Comparison of ENCODE assay signal across 8 cellular contexts in the genomic region with DNA sequence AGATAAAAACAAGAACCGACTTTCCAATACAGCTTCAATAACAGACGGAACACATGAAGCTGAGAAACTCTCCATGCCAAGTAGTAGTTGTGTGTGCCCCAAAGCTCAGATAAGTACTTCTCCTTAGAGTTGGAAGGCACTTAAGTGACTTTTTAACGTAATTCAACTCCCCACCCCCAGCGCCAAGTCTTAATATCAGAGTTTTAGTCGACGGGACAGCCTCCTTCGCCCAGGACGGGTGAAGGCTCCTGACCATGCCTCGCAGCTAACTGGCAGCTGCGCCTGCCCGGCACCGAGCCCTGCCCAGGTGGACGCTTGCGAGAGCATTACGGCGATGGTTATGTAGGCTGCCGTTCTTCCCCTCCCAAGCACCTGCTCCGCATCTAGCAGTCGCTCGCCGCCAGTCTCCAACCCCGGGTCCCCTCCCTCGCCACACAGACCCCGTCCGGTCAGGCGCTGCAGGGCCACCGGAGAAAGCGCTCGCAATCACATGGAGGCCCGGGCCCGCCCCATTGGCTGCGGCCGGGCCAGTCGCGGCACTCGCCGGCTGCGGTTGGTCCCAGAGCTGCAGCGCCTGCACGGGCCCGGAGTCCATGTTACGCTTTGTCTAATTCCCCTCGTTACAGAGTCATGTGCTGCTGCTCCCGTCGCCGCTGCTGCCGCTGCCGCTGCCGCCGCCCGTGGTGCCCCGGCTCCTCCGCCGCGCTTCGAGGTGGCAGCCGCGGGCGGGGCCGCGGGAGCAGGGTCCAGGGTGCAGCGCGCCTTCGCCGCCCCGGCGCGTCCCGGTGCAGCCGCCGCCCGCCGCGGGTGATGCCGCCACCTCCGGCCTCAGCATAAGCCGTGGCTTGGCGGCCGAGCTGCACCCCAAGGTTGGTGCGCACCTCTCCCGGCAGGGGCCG. TPM values are rescaled to one million over a fixed set of nuclear protein-coding genes. Genes with fewer than 3 reads are reported as not detected.
DNase-seq lines count a peak whose midpoint lies in the region; ATAC-seq and TF ChIP-seq lines count a peak whose summit lies in the region.

TSS of gene LRRC8D (plus strand) at position 610 of the 899 bp plus-strand sequence. CDS start 112,037 bp downstream, outside the sequence.

- H3K27ac Mint-ChIP-seq in activated CD4-positive, alpha-beta T cell treated with anti-CD3 and anti-CD28 coated beads for 36 hours = peak within 1 kb of the TSS; percentile 69

- H3K4me1 ChIP-seq in colonic mucosa = no peaks in the 10 kb centered on the region

- H3K36me3 ChIP-seq in colonic mucosa = no peaks in the 10 kb centered on the region

- H3K27ac ChIP-seq in colonic mucosa (peak within 1 kb of the TSS; percentile 94), layer of hippocampus (ENCODE audit: low read depth, low read length) (peak within 1 kb of the TSS; percentile 88)

- CTCF ChIA-PET in activated CD4-positive, alpha-beta T cell treated with anti-CD3 and anti-CD28 coated beads for 36 hours (lab: Charles Lee) = interaction anchor here (0.7 to 2.1 kb wide), 6 partner anchors 15 to 186 kb away, joined by 3 to 12 read pairs (median 3); no protein-coding TSS in a partner anchor

- peaks cover 6% of the 10 kb centered on the region for H3K36me3 Mint-ChIP-seq in activated CD4-positive, alpha-beta T cell treated with anti-CD3 and anti-CD28 coated beads for 36 hours (ENCODE audit: low read depth)

- peak within 1 kb of the TSS; percentile 99 for H3K4me3 ChIP-seq in colonic mucosa

- intact Hi-C loops in activated CD4-positive, alpha-beta T cell treated with anti-CD3 and anti-CD28 coated beads for 36 hours (cut with DNase I, micrococcal nuclease) = loop anchor here (1.0 to 5.0 kb wide), 6 partner anchors 23 to 187 kb away; partner anchors contain the start of genes ZNF326 (in 2 of the 2) and LRRC8C (in 1 of the 2)
- intact Hi-C loops in colonic mucosa (cut with DNase I) = no loop called here

- H3K27me3 ChIP-seq in colonic mucosa (no peaks in the 10 kb centered on the region), layer of hippocampus (ENCODE audit: control insufficient read depth, insufficient read depth, low read length) (no peaks in the 10 kb centered on the region)

- peaks cover 34% of the 10 kb centered on the region for H3K4me1 Mint-ChIP-seq in activated CD4-positive, alpha-beta T cell treated with anti-CD3 and anti-CD28 coated beads for 36 hours

- no peak for TF ChIP-seq CTCF in colonic mucosa (IDR thresholded peaks at IDR 0.05)

- ATAC-seq in GM19035 (IDR thresholded peaks at IDR 0.05; ENCODE audit: unreplicated experiment) (peak; percentile 85), HG03280 (IDR thresholded peaks at IDR 0.05; ENCODE audit: unreplicated experiment) (peak; percentile 82)
- ATAC-seq in activated CD4-positive, alpha-beta T cell treated with anti-CD3 and anti-CD28 coated beads for 36 hours = peak; percentile 84

- DNase-seq in Ammon's horn (ENCODE audit: low spot score) (peak; percentile 94), NCI-H460 (ENCODE audit: extremely low read depth, low read depth) (peak; percentile 50), colonic mucosa (peak; percentile 87)
- peak; percentile 83 for DNase-seq in activated CD4-positive, alpha-beta T cell treated with anti-CD3 and anti-CD28 coated beads for 36 hours
- peak; percentile 15 to 55 for DNase-seq in stimulated activated CD4-positive, alpha-beta T cell treated with anti-CD3 and anti-CD28 coated beads, Interleukin-1b, Interleukin-23, amount 100 ng/mL, for 4 hours (ENCODE audit: low read depth in 2 of 2)

- peak within 1 kb of the TSS; percentile 82 for H3K4me3 Mint-ChIP-seq in activated CD4-positive, alpha-beta T cell treated with anti-CD3 and anti-CD28 coated beads for 36 hours

- no peaks in the 10 kb centered on the region for H3K27me3 Mint-ChIP-seq in activated CD4-positive, alpha-beta T cell treated with anti-CD3 and anti-CD28 coated beads for 36 hours

- no peaks in the 10 kb centered on the region for H3K9me3 ChIP-seq in colonic mucosa

- H3K9ac ChIP-seq in colonic mucosa (ENCODE audit: low read depth in 2 of 2, low read length in 2 of 2) = peak within 1 kb of the TSS; percentile 79 to 91

- POLR2A ChIA-PET in activated CD4-positive, alpha-beta T cell treated with anti-CD3 and anti-CD28 coated beads for 36 hours (lab: Charles Lee) = interaction anchor here (0.8 to 1.1 kb wide), 2 partner anchors 23 to 913 kb away, joined by 3 to 5 read pairs; no protein-coding TSS in a partner anchor

- no peaks in the 10 kb centered on the region for H3K9me3 Mint-ChIP-seq in activated CD4-positive, alpha-beta T cell treated with anti-CD3 and anti-CD28 coated beads for 36 hours (ENCODE audit: low read depth)

RNA-seq across cellular contexts. Expression of gene LRRC8D, which starts in this region (rescaled TPM):
- 52.5 and 59.0 TPM in 2 replicates for total RNA-seq in NCI-H460 (2014; rRNA removed; shearing (Covaris generic))
- 29.4 and 31.7 TPM in 2 replicates for polyA plus RNA-seq in NCI-H460 (2014; cell fraction: nucleus; rRNA removed)
- 10 to 100 TPM; 24.3 to 30.0 TPM for total RNA-seq in activated CD4-positive, alpha-beta T cell treated with anti-CD3 and anti-CD28 coated beads for 36 hours
- 10 to 100 TPM; 35.8 to 42.7 TPM for total RNA-seq in colonic mucosa

Comparison
In these comparisons a context has a peak if more than half of its experiments do, and no peak if none do; other contexts are left out.
1. Peak in every context shown above with its lines: DNase-seq, ATAC-seq, H3K4me3 ChIP-seq and H3K27ac ChIP-seq.
2. DNase-seq: peak in every context shown above with its lines; median percentile 94 in Ammon's horn; 87 in colonic mucosa; 83 in activated CD4-positive, alpha-beta T cell treated with anti-CD3 and anti-CD28 coated beads for 36 hours; 50 in NCI-H460; 35 in stimulated activated CD4-positive, alpha-beta T cell treated with anti-CD3 and anti-CD28 coated beads, Interleukin-1b, Interleukin-23, amount 100 ng/mL, for 4 hours.